33 cellular contexts compared by ENCODE assay signal in the genomic region with DNA sequence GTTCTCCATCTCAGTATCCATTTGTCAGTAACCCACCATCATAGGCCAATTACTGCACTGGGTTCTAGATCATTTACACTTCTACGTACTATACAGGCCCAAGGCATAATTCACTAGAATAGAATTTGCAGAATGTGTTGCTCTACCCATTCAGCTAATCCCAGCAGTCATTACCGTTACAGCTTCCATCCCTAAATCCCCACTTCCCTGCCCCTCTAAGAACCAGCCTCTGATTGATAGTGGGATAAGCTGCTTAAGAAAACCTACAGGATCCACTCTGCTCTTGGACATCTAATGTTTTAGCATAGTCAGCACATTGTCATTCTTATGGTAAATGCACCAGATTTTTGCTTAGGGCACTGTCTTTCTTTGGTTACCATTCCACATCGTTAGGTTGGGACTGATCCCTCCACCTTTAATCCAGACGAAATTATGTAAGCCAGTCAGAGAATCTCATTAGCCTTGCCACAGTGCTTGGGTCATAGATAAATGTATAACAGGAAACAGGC.
"Had no signal": no experiment of that assay in that cellular context is flagged by ENCODE, and none has a peak within 500 bp of the region (broad histone marks: within the 10 kb centered on the region; RNA-seq: fewer than 3 reads in every experiment).

No MANE protein-coding gene starts in this region.

- H3K27me3 Mint-ChIP-seq: activated CD4-positive, alpha-beta T cell treated with anti-CD3 and anti-CD28 coated beads for 36 hours; activated naive CD8-positive, alpha-beta T cell; activated naive CD8-positive, alpha-beta T cell treated with anti-CD3 and anti-CD28 coated beads, Interleukin-2, amount 50 U/mL, for 24 hours had no signal

- H3K4me3 Mint-ChIP-seq: activated CD4-positive, alpha-beta memory T cell treated with anti-CD3 and anti-CD28 coated beads for 36 hours; activated CD4-positive, alpha-beta T cell treated with anti-CD3 and anti-CD28 coated beads for 36 hours; activated naive CD4-positive, alpha-beta T cell treated with anti-CD3 and anti-CD28 coated beads, Interleukin-2, amount 10 ng/mL, durations not matched to agents 7 days and 5 days; activated naive CD8-positive, alpha-beta T cell; activated naive CD8-positive, alpha-beta T cell treated with anti-CD3 and anti-CD28 coated beads, Interleukin-2, amount 50 U/mL, for 24 hours; T-helper 1 cell treated with Interleukin-12 subunit alpha and Interleukin-12 subunit beta and Interleukin-4 antibody, amounts not matched to agents 30 μg/mL and 1 μg/mL, for 36 hours; T-helper 2 cell treated with Interferon-gamma antibody and Interleukin-4, amounts not matched to agents 5 μg/mL and 100 μg/mL, for 36 hours; WTC11 had no signal

- H3K36me3 Mint-ChIP-seq: activated CD4-positive, alpha-beta memory T cell treated with anti-CD3 and anti-CD28 coated beads for 36 hours; activated naive CD4-positive, alpha-beta T cell treated with anti-CD3 and anti-CD28 coated beads, Interleukin-2, amount 10 ng/mL, durations not matched to agents 7 days and 5 days had no signal

- H3K36me3 ChIP-seq: breast epithelium, Peyer's patch, SJSA1 had no signal

- ATAC-seq: activated CD4-positive, alpha-beta T cell treated with anti-CD3 and anti-CD28 coated beads for 36 hours; activated CD4-positive, CD25-positive, alpha-beta regulatory T cell treated with anti-CD3 and anti-CD28 coated beads, Interleukin-2, amount 50 U/mL, for 24 hours; activated naive CD8-positive, alpha-beta T cell treated with anti-CD3 and anti-CD28 coated beads, Interleukin-2, amount 50 U/mL, for 24 hours; PC-3; WTC11 had no signal

- H3K27ac ChIP-seq: breast epithelium, Peyer's patch, SJSA1 had no signal

- H3K4me1 ChIP-seq: breast epithelium, Peyer's patch had no signal

- H3K9ac ChIP-seq: SK-N-SH had no signal

- H3K4me2 ChIP-seq: SK-N-SH had no signal

- H3K4me3 ChIP-seq: breast epithelium, Peyer's patch, SJSA1 had no signal

- H3K27me3 ChIP-seq: breast epithelium, Peyer's patch, SJSA1 had no signal

- DNase-seq: activated CD4-positive, alpha-beta memory T cell treated with anti-CD3 and anti-CD28 coated beads for 36 hours; activated CD4-positive, alpha-beta T cell treated with anti-CD3 and anti-CD28 coated beads for 36 hours; activated CD4-positive, alpha-beta T cell treated with anti-CD3 and anti-CD28 coated beads, Interleukin-2, amount 50 U/mL, for 1 hour; activated CD8-positive, alpha-beta memory T cell treated with anti-CD3 and anti-CD28 coated beads, Interleukin-2, amount 50 U/mL, for 48 hours; activated effector memory CD4-positive, alpha-beta T cell treated with Interleukin-2 at 50 U/mL for 16 hours; activated naive CD4-positive, alpha-beta T cell treated with anti-CD3 and anti-CD28 coated beads, Interleukin-2, amount 10 ng/mL, durations not matched to agents 7 days and 5 days; activated naive CD8-positive, alpha-beta T cell treated with anti-CD3 and anti-CD28 coated beads, Interleukin-2, amount 50 U/mL, for 24 hours; activated T-cell treated with anti-CD3 and anti-CD28 coated beads, Interleukin-2, amount 50 U/mL, for 48 hours; anterior cingulate cortex; cerebellar nuclear complex; NCI-H1092 treated with DMSO at 0.1 percent for 48 hours; NCI-H1417; NCI-H146; NCI-H187; NCI-H2029 treated with DMSO at 0.1 percent for 48 hours; NCI-H2107; NCI-H2171; NCI-H510A; NCI-H69; NK-92 treated with Interleukin-12 subunit alpha and Interleukin-12 subunit beta, amount 100 ng/mL, for 24 hours; PC-3; Peyer's patch; RPMI8226; SHP77 treated with DMSO at 0.1 percent for 48 hours; SK-N-SH had no signal

- H3K27ac Mint-ChIP-seq: activated CD4-positive, alpha-beta memory T cell treated with anti-CD3 and anti-CD28 coated beads for 36 hours; activated CD4-positive, alpha-beta T cell treated with anti-CD3 and anti-CD28 coated beads for 36 hours; activated naive CD4-positive, alpha-beta T cell treated with anti-CD3 and anti-CD28 coated beads, Interleukin-2, amount 10 ng/mL, durations not matched to agents 7 days and 5 days; activated naive CD8-positive, alpha-beta T cell; activated naive CD8-positive, alpha-beta T cell treated with anti-CD3 and anti-CD28 coated beads, Interleukin-2, amount 50 U/mL, for 24 hours; T-helper 1 cell treated with Interleukin-12 subunit alpha and Interleukin-12 subunit beta and Interleukin-4 antibody, amounts not matched to agents 30 μg/mL and 1 μg/mL, for 36 hours; T-helper 2 cell treated with Interferon-gamma antibody and Interleukin-4, amounts not matched to agents 5 μg/mL and 100 μg/mL, for 36 hours; WTC11 had no signal

- FAIRE-seq: TTC549 had no signal

- H3K4me1 Mint-ChIP-seq: activated CD4-positive, alpha-beta T cell treated with anti-CD3 and anti-CD28 coated beads for 36 hours; activated naive CD4-positive, alpha-beta T cell treated with anti-CD3 and anti-CD28 coated beads, Interleukin-2, amount 10 ng/mL, durations not matched to agents 7 days and 5 days; activated naive CD8-positive, alpha-beta T cell treated with anti-CD3 and anti-CD28 coated beads, Interleukin-2, amount 50 U/mL, for 24 hours had no signal

- H3K9me3 Mint-ChIP-seq: activated CD4-positive, alpha-beta memory T cell treated with anti-CD3 and anti-CD28 coated beads for 36 hours; activated naive CD4-positive, alpha-beta T cell treated with anti-CD3 and anti-CD28 coated beads, Interleukin-2, amount 10 ng/mL, durations not matched to agents 7 days and 5 days had no signal

- H3K9me3 ChIP-seq: breast epithelium, Peyer's patch, SJSA1, SK-N-SH had no signal
